9 cellular contexts compared by ENCODE assay signal in the genomic region with DNA sequence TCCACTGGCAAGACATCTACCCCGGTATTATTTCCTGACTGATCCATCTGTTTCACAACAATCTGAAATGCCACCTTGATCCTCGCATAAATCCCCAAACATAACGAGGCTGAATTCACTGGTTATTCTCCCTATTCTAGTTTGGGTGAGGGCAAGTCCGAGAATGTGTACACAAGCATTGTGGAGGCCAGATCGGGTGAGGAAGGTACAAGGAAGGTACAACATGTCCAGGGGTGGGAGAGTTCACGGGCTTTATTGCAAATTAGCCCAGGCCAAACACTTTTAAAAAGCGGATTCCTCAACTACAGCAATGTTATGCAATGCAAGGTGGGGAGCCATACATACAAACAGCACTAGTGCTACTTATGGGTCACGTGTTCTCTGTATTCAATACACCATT.
"Had no signal": no experiment of that assay in that cellular context is flagged by ENCODE, and none has a peak within 500 bp of the region (broad histone marks: within the 10 kb centered on the region; RNA-seq: fewer than 3 reads in every experiment).

No MANE protein-coding gene starts in this region.

- H3K36me3 ChIP-seq: HAP-1 had no signal

- H3K9ac ChIP-seq: GM23248 had no signal

- DNase-seq: GM23248, GOT3, H7, HFFc6, IMR-90 had no signal

- H3K4me1 ChIP-seq: HAP-1 had no signal

- H3K27ac ChIP-seq: GM23248, HL-60 had no signal

- FAIRE-seq: K562 had no signal

- ATAC-seq: HCT116, K562 had no signal

- H3K9me3 ChIP-seq: HAP-1 had no signal

- H3K4me3 ChIP-seq: GM23248, HAP-1, K562 had no signal

- H2AFZ ChIP-seq: GM23248 had no signal
